Comparison of ENCODE assay signal across 8 cellular contexts in genomic region chr17:50931003-50931878, GRCh38.
DNase-seq lines count a peak whose midpoint lies in the region; ATAC-seq and TF ChIP-seq lines count a peak whose summit lies in the region.

No MANE protein-coding gene starts in this region.

- H3K9ac ChIP-seq in BLaER1 treated with 17β-estradiol and CSF1 and Interleukin-3, amounts not matched to agents 10 nM and 100 nM: peak overlapping the region; percentile 74 to 88 (median 81)

- no peaks in the 10 kb centered on the region for H3K36me3 ChIP-seq in BLaER1 treated with 17β-estradiol and CSF1 and Interleukin-3, amounts not matched to agents 10 nM and 100 nM
- H3K36me3 ChIP-seq in body of pancreas (replicated peaks in 1 of 2; ENCODE audit: insufficient read depth in 1 of 2, low read depth in 2 of 2): no peaks in the 10 kb centered on the region
- no peaks in the 10 kb centered on the region for H3K36me3 ChIP-seq in hepatocyte (replicated peaks; ENCODE audit: insufficient read depth, low read depth)

- H4K20me1 ChIP-seq in BLaER1 treated with 17β-estradiol and CSF1 and Interleukin-3, amounts not matched to agents 10 nM and 100 nM: no peaks in the 10 kb centered on the region
- H4K20me1 ChIP-seq in hepatocyte (ENCODE audit: insufficient read depth, poor library complexity, severe bottlenecking): no peaks in the 10 kb centered on the region

- intact Hi-C loops in body of pancreas (cut with DNase I): no loop called here

- H3K27me3 Mint-ChIP-seq in T-helper 1 cell treated with Interleukin-12 subunit alpha and Interleukin-12 subunit beta and Interleukin-4 antibody, amounts not matched to agents 30 μg/mL and 1 μg/mL, for 36 hours (ENCODE audit: low read depth): peaks cover 26% of the 10 kb centered on the region
- peaks cover 13% of the 10 kb centered on the region for H3K27me3 Mint-ChIP-seq in progenitor cell of endocrine pancreas

- DNase-seq in NCI-H146 (lab: John Stamatoyannopoulos, UW) (peak; percentile 90), body of pancreas (peak; percentile 88 to 93 (median 92)), hepatocyte (ENCODE audit: low spot score) (peak; percentile 91), progenitor cell of endocrine pancreas (ENCODE audit: low spot score, unreplicated experiment) (peak; percentile 58)

- H3K27me3 ChIP-seq in BLaER1 treated with 17β-estradiol and CSF1 and Interleukin-3, amounts not matched to agents 10 nM and 100 nM: no peaks in the 10 kb centered on the region
- no peaks in the 10 kb centered on the region for H3K27me3 ChIP-seq in body of pancreas
- no peaks in the 10 kb centered on the region for H3K27me3 ChIP-seq in hepatocyte

- H3K9me2 ChIP-seq in hepatocyte (replicated peaks; ENCODE audit: insufficient read depth): no peaks in the 10 kb centered on the region

- H3K79me2 ChIP-seq in hepatocyte: no peaks in the 10 kb centered on the region

- H3K27ac ChIP-seq in BLaER1 treated with 17β-estradiol and CSF1 and Interleukin-3, amounts not matched to agents 10 nM and 100 nM: peak overlapping the region; percentile 64 to 96 (median 88); a peak in 21 of 22 replicates
- H3K27ac ChIP-seq in body of pancreas (peak overlapping the region; percentile 79 to 100 (median 99)), hepatocyte (peak overlapping the region; percentile 77)

- ATAC-seq in GM21619 (IDR thresholded peaks at IDR 0.05; ENCODE audit: unreplicated experiment): peak; percentile 60
- ATAC-seq in body of pancreas: peak; percentile 77
- no peak for ATAC-seq in GM18873 (IDR thresholded peaks at IDR 0.05; ENCODE audit: low FRiP score, unreplicated experiment)

- peaks cover 2% of the 10 kb centered on the region for H3K36me3 Mint-ChIP-seq in T-helper 1 cell treated with Interleukin-12 subunit alpha and Interleukin-12 subunit beta and Interleukin-4 antibody, amounts not matched to agents 30 μg/mL and 1 μg/mL, for 36 hours (ENCODE audit: low read depth)
- H3K36me3 Mint-ChIP-seq in progenitor cell of endocrine pancreas (ENCODE audit: insufficient read depth): no peaks in the 10 kb centered on the region

- peak overlapping the region; percentile 67 for H3K4me3 Mint-ChIP-seq in T-helper 1 cell treated with Interleukin-12 subunit alpha and Interleukin-12 subunit beta and Interleukin-4 antibody, amounts not matched to agents 30 μg/mL and 1 μg/mL, for 36 hours
- peak overlapping the region; percentile 68 for H3K4me3 Mint-ChIP-seq in progenitor cell of endocrine pancreas (ENCODE audit: low read depth)

- peak; percentile 54 to 79 (median 75) for TF ChIP-seq POLR2A in body of pancreas (IDR thresholded peaks at IDR 0.05)

- H2AFZ ChIP-seq in hepatocyte: peak overlapping the region; percentile 54

- H3K9me3 Mint-ChIP-seq in T-helper 1 cell treated with Interleukin-12 subunit alpha and Interleukin-12 subunit beta and Interleukin-4 antibody, amounts not matched to agents 30 μg/mL and 1 μg/mL, for 36 hours: no peaks in the 10 kb centered on the region
- H3K9me3 Mint-ChIP-seq in progenitor cell of endocrine pancreas (ENCODE audit: low read depth): no peaks in the 10 kb centered on the region

- TF ChIP-seq CTCF in body of pancreas (IDR thresholded peaks at IDR 0.05) (no peak), hepatocyte (IDR thresholded peaks at IDR 0.05; ENCODE audit: poor library complexity) (no peak), progenitor cell of endocrine pancreas (IDR thresholded peaks at IDR 0.05; ENCODE audit: unreplicated experiment) (no peak)

- no peaks in the 10 kb centered on the region for H3K9me3 ChIP-seq in BLaER1 treated with 17β-estradiol and CSF1 and Interleukin-3, amounts not matched to agents 10 nM and 100 nM (replicated peaks in 1 of 11)
- H3K9me3 ChIP-seq in body of pancreas (no peaks in the 10 kb centered on the region), hepatocyte (ENCODE audit: low read depth) (no peaks in the 10 kb centered on the region)

- peak overlapping the region; percentile 25 to 64 (median 54); a peak in 19 of 20 replicates for H3K4me3 ChIP-seq in BLaER1 treated with 17β-estradiol and CSF1 and Interleukin-3, amounts not matched to agents 10 nM and 100 nM
- H3K4me3 ChIP-seq in body of pancreas: peak overlapping the region in 1 of 2 donors; percentile 8
- H3K4me3 ChIP-seq in hepatocyte: peak overlapping the region; percentile 4

- WGBS in body of pancreas, 2 donors: 0 to 1% methylated on average over 22 to 67 of the region's 68 CpGs
- WGBS in hepatocyte (ENCODE audit: low lambda C conversion rate, missing lambda C conversion rate): 2% methylated on average over 60 of the region's 68 CpGs

- peak overlapping the region; percentile 84 to 98 (median 94) for H3K4me2 ChIP-seq in BLaER1 treated with 17β-estradiol and CSF1 and Interleukin-3, amounts not matched to agents 10 nM and 100 nM
- peak overlapping the region; percentile 84 for H3K4me2 ChIP-seq in hepatocyte

- peaks cover 16% of the 10 kb centered on the region for H3K4me1 Mint-ChIP-seq in T-helper 1 cell treated with Interleukin-12 subunit alpha and Interleukin-12 subunit beta and Interleukin-4 antibody, amounts not matched to agents 30 μg/mL and 1 μg/mL, for 36 hours (ENCODE audit: low read depth)
- peaks cover 23% of the 10 kb centered on the region for H3K4me1 Mint-ChIP-seq in progenitor cell of endocrine pancreas (ENCODE audit: low read depth)

- peak overlapping the region; percentile 50 for H3K27ac Mint-ChIP-seq in T-helper 1 cell treated with Interleukin-12 subunit alpha and Interleukin-12 subunit beta and Interleukin-4 antibody, amounts not matched to agents 30 μg/mL and 1 μg/mL, for 36 hours
- peak overlapping the region; percentile 93 for H3K27ac Mint-ChIP-seq in progenitor cell of endocrine pancreas

- H3K4me1 ChIP-seq in BLaER1 treated with 17β-estradiol and CSF1 and Interleukin-3, amounts not matched to agents 10 nM and 100 nM: peaks cover 64 to 85% (median 82%) of the 10 kb centered on the region in 10 experiments
- peaks cover 51% of the 10 kb centered on the region for H3K4me1 ChIP-seq in body of pancreas
- peaks cover 13% of the 10 kb centered on the region for H3K4me1 ChIP-seq in hepatocyte (ENCODE audit: insufficient read depth)
